8 cellular contexts compared by ENCODE assay signal in genomic region chr18:64017870-64018269, GRCh38. TPM values are rescaled to one million over a fixed set of nuclear protein-coding genes. Genes with fewer than 3 reads are reported as not detected.
DNase-seq lines count a peak whose midpoint lies in the region; ATAC-seq and TF ChIP-seq lines count a peak whose summit lies in the region.

No MANE protein-coding gene starts in this region.

- H3K36me3 Mint-ChIP-seq in neural crest cell (ENCODE audit: low read depth): no peaks in the 10 kb centered on the region

- in situ Hi-C loops in mammary epithelial cell (cut with MboI; ENCODE audit: low sequenced_read_pairs in 2 of 2): no loop called here

- BruUV-seq in mammary epithelial cell (replicated peaks; lab: Mats Ljungman, UMichigan): no TSS peak

- no peaks in the 10 kb centered on the region for H4K20me1 ChIP-seq in mammary epithelial cell (ENCODE audit: insufficient read depth, low read length)

- no peaks in the 10 kb centered on the region for H3K9me3 ChIP-seq in mammary epithelial cell (replicated peaks; ENCODE audit: insufficient read depth, low read length)

- H3K27me3 ChIP-seq in mammary epithelial cell (ENCODE audit: insufficient read depth, low read length): peaks cover 2% of the 10 kb centered on the region

- no peak overlapping the region for H3K27ac ChIP-seq in mammary epithelial cell (ENCODE audit: insufficient read depth, low read depth, low read length)

- H3K27me3 Mint-ChIP-seq in neural crest cell (ENCODE audit: low read depth): no peaks in the 10 kb centered on the region

- CTCF ChIA-PET in mammary epithelial cell (lab: Charles Lee; ENCODE audit: low non-redundant PET): interaction anchor here (0.7 kb wide), 1 partner anchor 141 kb away, joined by 3 read pairs; no protein-coding TSS in a partner anchor

- H3K4me3 Mint-ChIP-seq in neural crest cell: no peak overlapping the region

- no peaks in the 10 kb centered on the region for H3K79me2 ChIP-seq in mammary epithelial cell (ENCODE audit: insufficient read depth, low read length)

- dilution Hi-C loops in mammary epithelial cell (cut with HindIII; ENCODE audit: low sequenced_read_pairs): no loop called here

- no peak overlapping the region for H3K4me3 ChIP-seq in mammary epithelial cell (replicated peaks in 1 of 3; ENCODE audit: insufficient read depth in 1 of 3, low read depth in 2 of 3, low read length in 3 of 3)

- TF ChIP-seq CTCF in mammary epithelial cell (conservative IDR thresholded peaks at IDR 0.05 in 1 of 2, IDR thresholded peaks at IDR 0.05 in 1 of 2; ENCODE audit: extremely low read depth in 1 of 2, insufficient read depth in 1 of 2, low read depth in 1 of 2, low read length in 2 of 2): peak; percentile 26 to 56
- TF ChIP-seq CTCF in neural crest cell (conservative IDR thresholded peaks at IDR 0.05): peak; percentile 79

- ATAC-seq in GM19395 (IDR thresholded peaks at IDR 0.05; ENCODE audit: unreplicated experiment): peak; percentile 73
- no peak for ATAC-seq in HG03521 (IDR thresholded peaks at IDR 0.05; ENCODE audit: unreplicated experiment)
- ATAC-seq in HG03108 (IDR thresholded peaks at IDR 0.05; ENCODE audit: unreplicated experiment): no peak

- H3K4me1 ChIP-seq in mammary epithelial cell (ENCODE audit: insufficient read depth, low read length): peaks cover 3% of the 10 kb centered on the region

- no peaks in the 10 kb centered on the region for H3K36me3 ChIP-seq in mammary epithelial cell (ENCODE audit: insufficient read depth, low read length)

- intact Hi-C loops in mammary epithelial cell (cut with micrococcal nuclease): no loop called here

- no peak overlapping the region for H2AFZ ChIP-seq in mammary epithelial cell (ENCODE audit: low read depth, low read length)

- H3K4me2 ChIP-seq in mammary epithelial cell (ENCODE audit: insufficient read depth, low read depth, low read length): no peak overlapping the region

- no peak overlapping the region for H3K27ac Mint-ChIP-seq in neural crest cell (ENCODE audit: unreplicated experiment)

- DNase-seq in AML-193 (lab: John Stamatoyannopoulos, UW): peak; percentile 7 to 48
- peak; percentile 32 for DNase-seq in NCI-H1417 treated with DMSO at 0.1 percent for 48 hours (lab: John Stamatoyannopoulos, UW)
- DNase-seq in mammary epithelial cell: peak; percentile 11
- no peak for DNase-seq in neural crest cell (ENCODE audit: low read depth, low spot score)
- DNase-seq in NCI-H187 treated with DMSO at 0.1 percent for 48 hours (lab: John Stamatoyannopoulos, UW): no peak

- no peak overlapping the region for H3K9ac ChIP-seq in mammary epithelial cell (ENCODE audit: insufficient read depth, low read length)

- H3K9me3 Mint-ChIP-seq in neural crest cell: no peaks in the 10 kb centered on the region

- 4% methylated on average over 1 of the region's 1 CpG for WGBS in mammary epithelial cell (ENCODE audit: low coverage, missing lambda C conversion rate)

- H3K4me1 Mint-ChIP-seq in neural crest cell: no peaks in the 10 kb centered on the region

RNA-seq across cellular contexts. Expression of gene SERPINB8, which starts 48.0 kb away (rescaled TPM):
- total RNA-seq in mammary epithelial cell (10 to 100 TPM; 30.0 to 68.4 TPM), neural crest cell (3.7 and 3.9 TPM in 2 replicates)
- polyA plus RNA-seq in mammary epithelial cell: 30.8 TPM
- polyA minus RNA-seq in mammary epithelial cell: 66.9 TPM

Comparison
In these comparisons a context has a peak if more than half of its experiments do, and no peak if none do; other contexts are left out.
1. DNase-seq: peak in AML-193 (2 of 2), NCI-H1417 treated with DMSO at 0.1 percent for 48 hours (single experiment) and mammary epithelial cell (single experiment); none in neural crest cell (single experiment) and NCI-H187 treated with DMSO at 0.1 percent for 48 hours (single experiment).